Comparison of ENCODE assay signal across 8 cellular contexts in the genomic region with DNA sequence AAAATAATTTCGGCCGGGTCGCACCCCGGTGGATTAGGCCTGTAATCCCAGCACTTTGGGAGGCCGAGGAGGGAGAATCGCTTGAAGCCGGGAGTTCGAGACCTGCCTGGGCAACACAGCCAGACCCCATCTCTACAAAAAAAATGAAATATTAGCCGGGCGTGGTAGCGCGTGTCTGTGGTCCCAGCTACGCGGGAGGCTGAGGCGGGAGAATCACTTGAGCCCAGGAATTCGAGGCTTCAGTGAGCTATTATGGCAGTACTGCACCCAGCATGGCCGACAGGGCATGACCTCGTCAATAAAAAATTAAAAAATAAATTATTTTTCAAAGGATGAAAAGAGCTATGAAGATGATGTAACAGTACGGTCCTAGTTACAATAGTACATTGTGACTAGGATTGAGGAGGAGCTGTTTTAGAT. TPM values are rescaled to one million over a fixed set of nuclear protein-coding genes. Genes with fewer than 3 reads are reported as not detected.
DNase-seq lines count a peak whose midpoint lies in the region; ATAC-seq and TF ChIP-seq lines count a peak whose summit lies in the region.

No MANE protein-coding gene starts in this region.

- peaks cover 0 to 39% (median 24%) of the 10 kb centered on the region in 9 donors for H3K36me3 ChIP-seq in heart right ventricle
- H3K36me3 ChIP-seq in adrenal gland (replicated peaks in 1 of 2), result peaks cover 0 to 27% of the 10 kb centered on the region in 2 donors
- H3K36me3 ChIP-seq in lower lobe of right lung, result peaks cover 34% of the 10 kb centered on the region
- no peaks in the 10 kb centered on the region for H3K36me3 ChIP-seq in uterus

- ATAC-seq in heart right ventricle, result peak in 1 of 8 donors; percentile 3
- ATAC-seq in lower lobe of right lung, result peak in 1 of 2 donors; percentile 1
- ATAC-seq in esophagus mucosa, result no peak

- H3K27me3 ChIP-seq in heart right ventricle (no peaks in the 10 kb centered on the region), adrenal gland (no peaks in the 10 kb centered on the region), lower lobe of right lung (ENCODE audit: low read depth) (no peaks in the 10 kb centered on the region), uterus (no peaks in the 10 kb centered on the region)

- WGBS in heart right ventricle, 2 donors, result 12 to 19% methylated on average over 19 of the region's 19 CpGs
- WGBS in adrenal gland, 4 donors, result 12 to 17% (median 14%) methylated on average over 19 of the region's 19 CpGs

- peak overlapping the region; percentile 70 to 94 (median 87) for H3K4me3 ChIP-seq in heart right ventricle
- H3K4me3 ChIP-seq in adrenal gland, result peak overlapping the region in 3 of 4 donors; percentile 70 to 88 (median 77)
- H3K4me3 ChIP-seq in lower lobe of right lung, result peak overlapping the region; percentile 89
- peak overlapping the region; percentile 88 for H3K4me3 ChIP-seq in uterus

- intact Hi-C loops in heart right ventricle (cut with DNase I) (no loop called here), cardiac septum (cut with DNase I) (loop anchor here (10.0 kb wide), 1 partner anchor 81 kb away; the partner anchor contains the start of gene ATP6V0A2), adrenal gland (cut with DNase I) (no loop called here), lower lobe of right lung (cut with DNase I) (no loop called here), uterus (cut with DNase I; ENCODE audit: low total_unique reads) (no loop called here)

- peaks cover 5 to 24% (median 18%) of the 10 kb centered on the region in 9 donors for H3K4me1 ChIP-seq in heart right ventricle
- H3K4me1 ChIP-seq in adrenal gland (replicated peaks in 1 of 2), result peaks cover 8 to 16% of the 10 kb centered on the region in 2 donors
- H3K4me1 ChIP-seq in lower lobe of right lung, result peaks cover 18% of the 10 kb centered on the region
- H3K4me1 ChIP-seq in uterus, result peaks cover 0 to 6% of the 10 kb centered on the region in 2 donors

- DNase-seq in heart right ventricle (no peak), cardiac septum (ENCODE audit: low spot score) (no peak), adrenal gland (peak in 1 of 7 donors; percentile 57), lower lobe of right lung (no peak), uterus (no peak), dermis blood vessel endothelial cell (no peak)
- no peak for DNase-seq in stimulated activated CD4-positive, alpha-beta T cell treated with anti-CD3 and anti-CD28 coated beads, Interleukin-12 subunit alpha, Interleukin-12 subunit beta, amount 100 ng/mL, for 4 hours

- H3K27ac ChIP-seq in heart right ventricle (peak overlapping the region in 9 of 10 donors; percentile 68 to 91 (median 84)), adrenal gland (peak overlapping the region in 4 of 5 donors; percentile 11 to 88 (median 64)), lower lobe of right lung (peak overlapping the region; percentile 84), uterus (peak overlapping the region; percentile 77 to 84)

- no peak for TF ChIP-seq CTCF in heart right ventricle (IDR thresholded peaks at IDR 0.05)
- TF ChIP-seq CTCF in adrenal gland (IDR thresholded peaks at IDR 0.05), result no peak
- TF ChIP-seq CTCF in lower lobe of right lung (IDR thresholded peaks at IDR 0.05), result no peak
- TF ChIP-seq CTCF in uterus (IDR thresholded peaks at IDR 0.05), result no peak

- TF ChIP-seq POLR2A in adrenal gland (IDR thresholded peaks at IDR 0.05) (no peak), uterus (IDR thresholded peaks at IDR 0.05) (no peak)

- H3K9me3 ChIP-seq in heart right ventricle (no peaks in the 10 kb centered on the region), adrenal gland (replicated peaks in 1 of 3) (no peaks in the 10 kb centered on the region), lower lobe of right lung (no peaks in the 10 kb centered on the region), uterus (no peaks in the 10 kb centered on the region)

RNA-seq across cellular contexts. Expression of gene GTF2H3, which starts 0.5 kb away (rescaled TPM):
- total RNA-seq in heart right ventricle, result 10 to 100 TPM; 12.8 to 18.3 (median 15.5) TPM
- 1 to 10 TPM; 4.0 to 4.4 TPM for polyA plus RNA-seq in heart right ventricle
- total RNA-seq in cardiac septum, result 12.9 TPM
- 10 to 100 TPM; 10.6 to 27.8 (median 20.5) TPM for total RNA-seq in adrenal gland
- 10 to 100 TPM in 1 of 3 donors, 1 to 10 TPM in 2; 4.2 to 35.6 (median 4.6) TPM for polyA plus RNA-seq in adrenal gland
- 25.5 TPM for total RNA-seq in lower lobe of right lung
- 10 to 100 TPM; 12.3 to 66.4 (median 31.1) TPM for total RNA-seq in uterus
- 31.5 TPM for total RNA-seq in esophagus mucosa
- total RNA-seq in dermis blood vessel endothelial cell, result 38.5 and 50.7 TPM in 2 replicates

RNA-seq across cellular contexts. Expression of gene EIF2B1, which starts 0.7 kb away (rescaled TPM):
- total RNA-seq in heart right ventricle, result 10 to 100 TPM; 26.3 to 36.4 (median 31.8) TPM
- polyA plus RNA-seq in heart right ventricle, result 10 to 100 TPM; 21.2 to 25.5 TPM
- 27.9 TPM for total RNA-seq in cardiac septum
- 100 to 1,000 TPM in 4 of 8 donors, 10 to 100 TPM in 4; 50.0 to 171 (median 93.3) TPM for total RNA-seq in adrenal gland
- 10 to 100 TPM; 36.2 to 54.0 (median 37.3) TPM for polyA plus RNA-seq in adrenal gland
- total RNA-seq in lower lobe of right lung, result 41.4 TPM
- total RNA-seq in uterus, result 100 to 1,000 TPM in 1 of 4 donors, 10 to 100 TPM in 3; 35.1 to 114 (median 66.7) TPM
- total RNA-seq in esophagus mucosa, result 42.7 TPM
- 77.3 and 96.1 TPM in 2 replicates for total RNA-seq in dermis blood vessel endothelial cell

RNA-seq across cellular contexts. Expression of gene DDX55, which starts 32.3 kb away (rescaled TPM):
- total RNA-seq in heart right ventricle, result 1 to 10 TPM; 3.2 to 8.8 (median 4.8) TPM
- 10 to 100 TPM in 1 of 2 donors, 1 to 10 TPM in 1; 6.2 to 14.0 TPM for polyA plus RNA-seq in heart right ventricle
- 5.1 TPM for total RNA-seq in cardiac septum
- total RNA-seq in adrenal gland, result 10 to 100 TPM in 7 of 8 donors, 1 to 10 TPM in 1; 9.8 to 34.7 (median 15.7) TPM
- polyA plus RNA-seq in adrenal gland, result 10 to 100 TPM; 18.3 to 25.2 (median 18.3) TPM
- 20.5 TPM for total RNA-seq in lower lobe of right lung
- 10 to 100 TPM in 3 of 4 donors, 1 to 10 TPM in 1; 5.9 to 42.0 (median 23.9) TPM for total RNA-seq in uterus
- 11.1 TPM for total RNA-seq in esophagus mucosa
- 16.6 and 18.2 TPM in 2 replicates for total RNA-seq in dermis blood vessel endothelial cell

RNA-seq across cellular contexts. Expression of gene TCTN2, which starts 36.8 kb away (rescaled TPM):
- total RNA-seq in heart right ventricle, result 1 to 10 TPM; 2.3 to 6.3 (median 4.4) TPM
- 1 to 10 TPM; 1.9 to 2.8 TPM for polyA plus RNA-seq in heart right ventricle
- total RNA-seq in cardiac septum, result 3.1 TPM
- 10 to 100 TPM in 3 of 8 donors, 1 to 10 TPM in 5; 5.8 to 17.9 (median 9.1) TPM for total RNA-seq in adrenal gland
- polyA plus RNA-seq in adrenal gland, result 1 to 10 TPM; 4.8 to 6.4 (median 6.0) TPM
- 14.5 TPM for total RNA-seq in lower lobe of right lung
- 100 to 1,000 TPM in 1 of 4 donors, 10 to 100 TPM in 2, 1 to 10 TPM in 1; 3.8 to 334 (median 23.9) TPM for total RNA-seq in uterus
- total RNA-seq in esophagus mucosa, result 4.9 TPM
- 6.5 and 8.0 TPM in 2 replicates for total RNA-seq in dermis blood vessel endothelial cell

RNA-seq across cellular contexts. Expression of gene TMED2, which starts 49.8 kb away (rescaled TPM):
- total RNA-seq in heart right ventricle (100 to 1,000 TPM; 133 to 244 (median 158) TPM), cardiac septum (150 TPM), adrenal gland (100 to 1,000 TPM; 122 to 361 (median 166) TPM), lower lobe of right lung (195 TPM), uterus (100 to 1,000 TPM in 3 of 4 donors, 10 to 100 TPM in 1; 60.2 to 362 (median 178) TPM), esophagus mucosa (192 TPM), dermis blood vessel endothelial cell (359 and 361 TPM in 2 replicates)
- polyA plus RNA-seq in heart right ventricle (100 to 1,000 TPM in 1 of 2 donors, 10 to 100 TPM in 1; 22.2 to 141 TPM), adrenal gland (100 to 1,000 TPM in 1 of 3 donors, 10 to 100 TPM in 2; 25.1 to 337 (median 26.1) TPM)
